25 cellular contexts compared by ENCODE assay signal in genomic region chrX:102185967-102186720, GRCh38. TPM values are rescaled to one million over a fixed set of nuclear protein-coding genes. Genes with fewer than 3 reads are reported as not detected.
DNase-seq lines count a peak whose midpoint lies in the region; ATAC-seq, FAIRE-seq and TF ChIP-seq lines count a peak whose summit lies in the region.
"Had no signal": no experiment of that assay in that cellular context is flagged by ENCODE, and none has a peak within 500 bp of the region (broad histone marks: within the 10 kb centered on the region; RNA-seq: fewer than 3 reads in every experiment).

No MANE protein-coding gene starts in this region.

- no peak overlapping the region for H4K8ac ChIP-seq in H1 (ENCODE audit: extremely low read depth, insufficient read depth, low read length)

- no peak for FAIRE-seq in HepG2 (lab: Jason Lieb, UNC)
- FAIRE-seq in H1 (lab: Jason Lieb, UNC), result no peak
- FAIRE-seq: A204.1, GM12891, GM18507 had no signal

- intact Hi-C loops in HepG2 (cut with micrococcal nuclease; ENCODE audit: unreplicated experiment) (no loop called here), right lobe of liver (cut with DNase I) (no loop called here), sigmoid colon (cut with DNase I) (no loop called here)

- POLR2A ChIA-PET in HepG2 (lab: Yijun Ruan, JAX), result no interaction called here
- POLR2A ChIA-PET in H1 (lab: Charles Lee; ENCODE audit: partially characterized antibody), result no interaction called here

- TF ChIP-seq CTCF in HepG2 (CRISPR knock-in tag; IDR thresholded peaks at IDR 0.05) (no peak), right lobe of liver (IDR thresholded peaks at IDR 0.05) (no peak), H1 (IDR thresholded peaks at IDR 0.05; ENCODE audit: control extremely low read depth in 1 of 3, insufficient read depth in 1 of 3, low read depth in 1 of 3, low read length in 3 of 3) (no peak), sigmoid colon (IDR thresholded peaks at IDR 0.05) (no peak)

- no peak overlapping the region for H2BK120ac ChIP-seq in H1 (replicated peaks; ENCODE audit: low read depth, low read length)

- DNase-seq in HepG2 (ENCODE audit: low spot score) (no peak), right lobe of liver (no peak), H1 (ENCODE audit: low read depth in 1 of 2, low spot score in 2 of 2) (no peak), sigmoid colon (no peak)
- DNase-seq: ACHN; AML-193; BE2C; Calu3; CD4-positive, alpha-beta T cell; COR-L47; DMS53; DMS79 treated with DMSO at 0.1 percent for 48 hours; GF-D8; GOT3; H7; HCEC 1CT had no signal

- no peaks in the 10 kb centered on the region for H3K23me2 ChIP-seq in H1 (ENCODE audit: low read depth, low read length)

- no peaks in the 10 kb centered on the region for H4K20me1 ChIP-seq in HepG2 (ENCODE audit: insufficient read depth, low read length)
- H4K20me1 ChIP-seq in H1 (replicated peaks in 1 of 2; ENCODE audit: control insufficient read depth in 1 of 2, insufficient read depth in 2 of 2, low read length in 2 of 2), result no peaks in the 10 kb centered on the region
- H4K20me1 ChIP-seq: BLaER1 treated with 17β-estradiol and CSF1 and Interleukin-3, amounts not matched to agents 10 nM and 100 nM had no signal

- H3K79me2 ChIP-seq in HepG2 (ENCODE audit: insufficient read depth, low read length) (no peaks in the 10 kb centered on the region), H1 (ENCODE audit: control insufficient read depth in 1 of 2, insufficient read depth in 2 of 2, low read length in 2 of 2) (no peaks in the 10 kb centered on the region)

- no peak overlapping the region for H3K4ac ChIP-seq in H1 (replicated peaks; ENCODE audit: insufficient read length, low read depth, low read length)

- TF ChIP-seq RAD21 in HepG2 (CRISPR knock-in tag; IDR thresholded peaks at IDR 0.05) (no peak), H1 (IDR thresholded peaks at IDR 0.05 in 1 of 2, conservative IDR thresholded peaks at IDR 0.05 in 1 of 2; ENCODE audit: low read depth in 2 of 2, low read length in 2 of 2) (no peak)

- in situ Hi-C loops in HepG2 (cut with HindIII; ENCODE audit: extremely low pct_ligation_motif_present, low pct_unique_long_range_greater_than_20kb), result no loop called here

- no peak overlapping the region for H2BK20ac ChIP-seq in H1 (ENCODE audit: low read length)

- H3K4me3 ChIP-seq in HepG2 (replicated peaks in 1 of 3; ENCODE audit: insufficient read depth in 1 of 3, low read depth in 2 of 3, low read length in 3 of 3), result no peak overlapping the region
- no peak overlapping the region for H3K4me3 ChIP-seq in right lobe of liver
- no peak overlapping the region for H3K4me3 ChIP-seq in H1 (ENCODE audit: extremely low read depth in 1 of 4, insufficient read depth in 2 of 4, low read depth in 3 of 4, low read length in 4 of 4)
- no peak overlapping the region for H3K4me3 ChIP-seq in sigmoid colon
- H3K4me3 ChIP-seq: BLaER1 treated with 17β-estradiol and CSF1 and Interleukin-3, amounts not matched to agents 10 nM and 100 nM had no signal

- CTCF ChIA-PET in HepG2 (lab: Yijun Ruan, JAX; ENCODE audit: low intra/inter-chr PET ratio, low total read pairs) (no interaction called here), H1 (lab: Charles Lee; ENCODE audit: partially characterized antibody) (no interaction called here)

- ATAC-seq in HepG2, result no peak
- no peak for ATAC-seq in right lobe of liver
- no peak for ATAC-seq in GM19463 (IDR thresholded peaks at IDR 0.05; ENCODE audit: unreplicated experiment)

- TF ChIP-seq EP300 in HepG2 (IDR thresholded peaks at IDR 0.05; ENCODE audit: low read depth in 2 of 2, low read length in 2 of 2), result no peak
- no peak for TF ChIP-seq EP300 in HepG2 (CRISPR knock-in tag; IDR thresholded peaks at IDR 0.05; ENCODE audit: borderline replicate concordance)
- no peak for TF ChIP-seq EP300 in H1 (IDR thresholded peaks at IDR 0.05; ENCODE audit: borderline replicate concordance in 1 of 2, low read depth in 2 of 2, low read length in 2 of 2)
- TF ChIP-seq EP300 in sigmoid colon (IDR thresholded peaks at IDR 0.05), result no peak

- no peak overlapping the region for H3K56ac ChIP-seq in H1 (replicated peaks; ENCODE audit: insufficient read length, low read depth, low read length)

- H4K5ac ChIP-seq in H1 (ENCODE audit: insufficient read length, low read depth, low read length), result no peak overlapping the region

- no peak overlapping the region for H2AFZ ChIP-seq in HepG2 (ENCODE audit: low read length)
- H2AFZ ChIP-seq in H1 (ENCODE audit: low read length), result no peak overlapping the region

- H2BK15ac ChIP-seq in H1 (ENCODE audit: low read length), result no peak overlapping the region

- H3K27me3 ChIP-seq in HepG2 (ENCODE audit: control insufficient read depth in 1 of 2, insufficient read depth in 2 of 2, low read length in 2 of 2) (no peaks in the 10 kb centered on the region), right lobe of liver (no peaks in the 10 kb centered on the region), H1 (replicated peaks in 1 of 4; ENCODE audit: control insufficient read depth in 3 of 4, extremely low read depth in 1 of 4, insufficient read depth in 3 of 4, low read length in 3 of 4) (no peaks in the 10 kb centered on the region), sigmoid colon (no peaks in the 10 kb centered on the region)
- H3K27me3 ChIP-seq: BE2C; BLaER1 treated with 17β-estradiol and CSF1 and Interleukin-3, amounts not matched to agents 10 nM and 100 nM had no signal

- TF ChIP-seq POLR2A in HepG2 (IDR thresholded peaks at IDR 0.05; ENCODE audit: insufficient read depth in 1 of 2, low read depth in 2 of 2, low read length in 2 of 2) (no peak), right lobe of liver (IDR thresholded peaks at IDR 0.05) (no peak), H1 (IDR thresholded peaks at IDR 0.05; ENCODE audit: control extremely low read depth in 1 of 2, low read depth in 2 of 2, low read length in 2 of 2) (no peak), sigmoid colon (IDR thresholded peaks at IDR 0.05) (no peak)

- no peak overlapping the region for H2AK5ac ChIP-seq in H1 (ENCODE audit: low read depth, low read length)

- no peak overlapping the region for H3K23ac ChIP-seq in H1 (ENCODE audit: insufficient read length)

- H4K91ac ChIP-seq in H1 (replicated peaks; ENCODE audit: insufficient read length, low read length), result no peak overlapping the region

- no peak overlapping the region for H3K4me2 ChIP-seq in HepG2 (ENCODE audit: low read depth, low read length)
- H3K4me2 ChIP-seq in H1 (ENCODE audit: insufficient read depth in 1 of 2, low read depth in 2 of 2, low read length in 2 of 2), result no peak overlapping the region
- H3K4me2 ChIP-seq: BLaER1 treated with 17β-estradiol and CSF1 and Interleukin-3, amounts not matched to agents 10 nM and 100 nM had no signal

- H3K9me3 ChIP-seq in HepG2 (ENCODE audit: low read length) (no peaks in the 10 kb centered on the region), right lobe of liver (no peaks in the 10 kb centered on the region), H1 (ENCODE audit: insufficient read depth in 2 of 2, low read depth in 1 of 2, low read length in 1 of 2) (peaks cover 10 to 25% of the 10 kb centered on the region in 2 experiments; a peak in 3 of 4 replicates), sigmoid colon (no peaks in the 10 kb centered on the region)
- H3K9me3 ChIP-seq: BE2C had no signal

- H3K79me1 ChIP-seq in H1 (ENCODE audit: low read depth, low read length), result no peaks in the 10 kb centered on the region

- H3K9ac ChIP-seq in HepG2 (ENCODE audit: insufficient read depth, low read depth, low read length) (no peak overlapping the region), H1 (replicated peaks in 1 of 4; ENCODE audit: extremely low read depth in 1 of 4, low read depth in 3 of 4, low read length in 3 of 4) (no peak overlapping the region)
- H3K9ac ChIP-seq: BLaER1 treated with 17β-estradiol and CSF1 and Interleukin-3, amounts not matched to agents 10 nM and 100 nM had no signal

- no peak overlapping the region for H2BK12ac ChIP-seq in H1 (ENCODE audit: low read depth, low read length)

- H3K36me3 ChIP-seq in HepG2 (replicated peaks in 1 of 2; ENCODE audit: control insufficient read depth in 1 of 2, insufficient read depth in 2 of 2, low read length in 2 of 2) (no peaks in the 10 kb centered on the region), right lobe of liver (no peaks in the 10 kb centered on the region), H1 (ENCODE audit: control insufficient read depth in 2 of 4, insufficient read depth in 4 of 4, low read length in 3 of 4) (no peaks in the 10 kb centered on the region), sigmoid colon (no peaks in the 10 kb centered on the region)
- H3K36me3 ChIP-seq: BE2C; BLaER1 treated with 17β-estradiol and CSF1 and Interleukin-3, amounts not matched to agents 10 nM and 100 nM had no signal

- no peak overlapping the region for H3K14ac ChIP-seq in H1 (ENCODE audit: insufficient read length)

- 13% methylated on average over 7 of the region's 7 CpGs for WGBS in HepG2 (ENCODE audit: low lambda C conversion rate)
- WGBS in right lobe of liver (ENCODE audit: insufficient coverage, low coverage, low lambda C conversion rate, missing lambda C conversion rate), result 63% methylated on average over 7 of the region's 7 CpGs
- 78% methylated on average over 5 of the region's 7 CpGs; no CpG with 5 or more reads in 1 of the 2 experiments for WGBS in H1 (ENCODE audit: extremely low coverage in 1 of 2, insufficient coverage in 1 of 2, insufficient read length in 1 of 2, insufficient replicate concordance in 2 of 2, low coverage in 1 of 2, low lambda C conversion rate in 2 of 2, missing lambda C conversion rate in 1 of 2), 2 experiments
- WGBS in sigmoid colon, 2 donors, result 77 to 86% methylated on average over 7 of the region's 7 CpGs

- H2BK5ac ChIP-seq in H1 (ENCODE audit: low read depth, low read length), result no peak overlapping the region

- no TSS peak for BruUV-seq in HepG2 (replicated peaks; lab: Mats Ljungman, UMichigan)

- H3K18ac ChIP-seq in H1 (ENCODE audit: extremely low read depth, low read length), result no peak overlapping the region

- H3K4me1 ChIP-seq in HepG2 (ENCODE audit: insufficient read depth, low read length), result no peaks in the 10 kb centered on the region
- no peaks in the 10 kb centered on the region for H3K4me1 ChIP-seq in right lobe of liver
- H3K4me1 ChIP-seq in H1 (replicated peaks in 1 of 4; ENCODE audit: control insufficient read depth in 3 of 4, insufficient read depth in 4 of 4, low read length in 3 of 4), result no peaks in the 10 kb centered on the region
- H3K4me1 ChIP-seq in sigmoid colon, result no peaks in the 10 kb centered on the region
- H3K4me1 ChIP-seq: BE2C; BLaER1 treated with 17β-estradiol and CSF1 and Interleukin-3, amounts not matched to agents 10 nM and 100 nM had no signal

- H3K27ac ChIP-seq in HepG2 (ENCODE audit: extremely low read length, insufficient read depth, low read length) (no peak overlapping the region), right lobe of liver (no peak overlapping the region), H1 (ENCODE audit: low read depth, low read length) (no peak overlapping the region), sigmoid colon (no peak overlapping the region)
- H3K27ac ChIP-seq: 22Rv1; BLaER1 treated with 17β-estradiol and CSF1 and Interleukin-3, amounts not matched to agents 10 nM and 100 nM had no signal

RNA-seq across cellular contexts. Expression of gene TCP11X1, which starts 29.0 kb away (rescaled TPM):
- not detected in 2 replicates for total RNA-seq in HepG2 (2016; rRNA removed; fragmentation: Illumina TruSeq; extraction: Trizol)
- not detected in 2 replicates for total RNA-seq in HepG2 (2016; cell fraction: cytosol; rRNA removed; fragmentation: Illumina TruSeq; extraction: Trizol; ENCODE audit: low read depth)
- not detected in 2 replicates for total RNA-seq in HepG2 (2016; cell fraction: insoluble cytoplasmic fraction; rRNA removed; fragmentation: Illumina TruSeq; extraction: Trizol)
- not detected in 2 replicates for total RNA-seq in HepG2 (2016; cell fraction: membrane; rRNA removed; fragmentation: Illumina TruSeq; extraction: Trizol)
- not detected in 2 replicates for total RNA-seq in HepG2 (2016; cell fraction: nucleus; rRNA removed; fragmentation: Illumina TruSeq; extraction: Trizol)
- polyA plus RNA-seq in HepG2 (2011; rRNA removed), result not detected in 2 replicates
- polyA plus RNA-seq in HepG2 (2011; cell fraction: cytosol; rRNA removed), result not detected in 2 replicates
- not detected in 2 replicates for polyA plus RNA-seq in HepG2 (2011; cell fraction: nucleus; rRNA removed)
- not detected in 2 replicates for polyA plus RNA-seq in HepG2 (2012)
- not detected in 2 replicates for polyA plus RNA-seq in HepG2 (2016; cell fraction: cytosol; fragmentation: Illumina TruSeq; extraction: Trizol; ENCODE audit: low read depth)
- polyA plus RNA-seq in HepG2 (2016; cell fraction: insoluble cytoplasmic fraction; fragmentation: Illumina TruSeq; extraction: Trizol; ENCODE audit: low read depth), result not detected in 2 replicates
- polyA plus RNA-seq in HepG2 (2016; cell fraction: membrane; fragmentation: Illumina TruSeq; extraction: Trizol; ENCODE audit: low read depth), result not detected in 2 replicates
- polyA plus RNA-seq in HepG2 (2016; cell fraction: nucleus; fragmentation: Illumina TruSeq; extraction: Trizol; ENCODE audit: insufficient read depth, low read depth), result not detected in 2 replicates
- polyA minus RNA-seq in HepG2 (2011; rRNA and poly(A)+ RNA removed; ENCODE audit: low replicate concordance), result not detected in 2 replicates
- polyA minus RNA-seq in HepG2 (2011; cell fraction: cytosol; rRNA and poly(A)+ RNA removed), result not detected in 2 replicates
- polyA minus RNA-seq in HepG2 (2011; cell fraction: nucleus; rRNA and poly(A)+ RNA removed), result not detected in 2 replicates
- total RNA-seq in right lobe of liver, result not detected
- not detected in 2 replicates for total RNA-seq in H1 (2021; fragmentation: NEBNext Ultra II Directional; extraction: Animal tissue kit (Norgen Biotek cat#: 25700))
- polyA plus RNA-seq in H1 (2011; rRNA removed), result not detected in 2 replicates
- not detected for polyA plus RNA-seq in H1 (2011; cell fraction: cytosol; rRNA removed)
- polyA plus RNA-seq in H1 (2011; cell fraction: nucleus; rRNA removed), result not detected
- polyA plus RNA-seq in H1 (2012, experiment 1 of 2), result not detected in 4 replicates
- not detected for polyA plus RNA-seq in H1 (2012, experiment 2 of 2)
- 0.02 TPM for polyA plus RNA-seq in H1 (2013, experiment 1 of 2)
- polyA plus RNA-seq in H1 (2013, experiment 2 of 2), result not detected
- polyA minus RNA-seq in H1 (2011; rRNA and poly(A)+ RNA removed), result not detected in 2 replicates
- polyA minus RNA-seq in H1 (2011; cell fraction: cytosol; rRNA and poly(A)+ RNA removed), result not detected
- not detected for polyA minus RNA-seq in H1 (2011; cell fraction: nucleus; rRNA and poly(A)+ RNA removed)
- not detected for total RNA-seq in sigmoid colon
- not detected for polyA plus RNA-seq in sigmoid colon
- total RNA-seq: Calu3; CD4-positive, alpha-beta T cell; Daoy; G401 had no signal
- polyA plus RNA-seq: CD14-positive monocyte had no signal

RNA-seq across cellular contexts. Expression of gene BEX5, which starts 30.4 kb away (rescaled TPM):
- total RNA-seq in HepG2 (2016; rRNA removed; fragmentation: Illumina TruSeq; extraction: Trizol), result not detected in 2 replicates
- total RNA-seq in HepG2 (2016; cell fraction: cytosol; rRNA removed; fragmentation: Illumina TruSeq; extraction: Trizol; ENCODE audit: low read depth), result not detected in 2 replicates
- not detected in 2 replicates for total RNA-seq in HepG2 (2016; cell fraction: insoluble cytoplasmic fraction; rRNA removed; fragmentation: Illumina TruSeq; extraction: Trizol)
- total RNA-seq in HepG2 (2016; cell fraction: membrane; rRNA removed; fragmentation: Illumina TruSeq; extraction: Trizol), result not detected in 2 replicates
- total RNA-seq in HepG2 (2016; cell fraction: nucleus; rRNA removed; fragmentation: Illumina TruSeq; extraction: Trizol), result not detected in 2 replicates
- not detected in 2 replicates for polyA plus RNA-seq in HepG2 (2011; rRNA removed)
- not detected in 2 replicates for polyA plus RNA-seq in HepG2 (2011; cell fraction: cytosol; rRNA removed)
- polyA plus RNA-seq in HepG2 (2011; cell fraction: nucleus; rRNA removed), result not detected in 2 replicates
- polyA plus RNA-seq in HepG2 (2012), result not detected in 2 replicates
- not detected in 2 replicates for polyA plus RNA-seq in HepG2 (2016; cell fraction: cytosol; fragmentation: Illumina TruSeq; extraction: Trizol; ENCODE audit: low read depth)
- polyA plus RNA-seq in HepG2 (2016; cell fraction: insoluble cytoplasmic fraction; fragmentation: Illumina TruSeq; extraction: Trizol; ENCODE audit: low read depth), result not detected in 2 replicates
- not detected in 2 replicates for polyA plus RNA-seq in HepG2 (2016; cell fraction: membrane; fragmentation: Illumina TruSeq; extraction: Trizol; ENCODE audit: low read depth)
- polyA plus RNA-seq in HepG2 (2016; cell fraction: nucleus; fragmentation: Illumina TruSeq; extraction: Trizol; ENCODE audit: insufficient read depth, low read depth), result not detected in 2 replicates
- not detected in 2 replicates for polyA minus RNA-seq in HepG2 (2011; rRNA and poly(A)+ RNA removed; ENCODE audit: low replicate concordance)
- polyA minus RNA-seq in HepG2 (2011; cell fraction: cytosol; rRNA and poly(A)+ RNA removed), result not detected in 2 replicates
- not detected in 2 replicates for polyA minus RNA-seq in HepG2 (2011; cell fraction: nucleus; rRNA and poly(A)+ RNA removed)
- total RNA-seq in right lobe of liver, result 1 to 10 TPM in 3 of 6 experiments, under 1 TPM in 2, not detected in 1; 0.81 to 2.4 (median 1.1) TPM
- total RNA-seq in H1 (2021; fragmentation: NEBNext Ultra II Directional; extraction: Animal tissue kit (Norgen Biotek cat#: 25700)), result 9.9 and 12.0 TPM in 2 replicates
- polyA plus RNA-seq in H1 (2011; rRNA removed), result 0.15 TPM in 1 of 2 replicates, not detected in the other
- polyA plus RNA-seq in H1 (2011; cell fraction: cytosol; rRNA removed), result 0.26 TPM
- polyA plus RNA-seq in H1 (2011; cell fraction: nucleus; rRNA removed), result not detected
- 0.31 TPM in 1 of 4 replicates, not detected in the others for polyA plus RNA-seq in H1 (2012, experiment 1 of 2)
- polyA plus RNA-seq in H1 (2012, experiment 2 of 2), result not detected
- 21.8 TPM for polyA plus RNA-seq in H1 (2013, experiment 1 of 2)
- 20.6 TPM for polyA plus RNA-seq in H1 (2013, experiment 2 of 2)
- not detected in 2 replicates for polyA minus RNA-seq in H1 (2011; rRNA and poly(A)+ RNA removed)
- polyA minus RNA-seq in H1 (2011; cell fraction: cytosol; rRNA and poly(A)+ RNA removed), result not detected
- polyA minus RNA-seq in H1 (2011; cell fraction: nucleus; rRNA and poly(A)+ RNA removed), result not detected
- 1 to 10 TPM; 1.4 to 4.6 (median 2.2) TPM for total RNA-seq in sigmoid colon
- polyA plus RNA-seq in sigmoid colon, result 10 to 100 TPM in 1 of 3 donors, 1 to 10 TPM in 2; 1.6 to 10.2 (median 3.3) TPM
- total RNA-seq: G401 had no signal
- polyA plus RNA-seq: CD14-positive monocyte had no signal

RNA-seq across cellular contexts. Expression of gene TCEAL6, which starts 43.9 kb away (rescaled TPM):
- total RNA-seq in HepG2 (2016; rRNA removed; fragmentation: Illumina TruSeq; extraction: Trizol) (not detected in 2 replicates), right lobe of liver (not detected), sigmoid colon (1 to 10 TPM in 2 of 4 donors, not detected in 2; 1.8 to 2.0 TPM)
- not detected in 2 replicates for total RNA-seq in HepG2 (2016; cell fraction: cytosol; rRNA removed; fragmentation: Illumina TruSeq; extraction: Trizol; ENCODE audit: low read depth)
- not detected in 2 replicates for total RNA-seq in HepG2 (2016; cell fraction: insoluble cytoplasmic fraction; rRNA removed; fragmentation: Illumina TruSeq; extraction: Trizol)
- not detected in 2 replicates for total RNA-seq in HepG2 (2016; cell fraction: membrane; rRNA removed; fragmentation: Illumina TruSeq; extraction: Trizol)
- total RNA-seq in HepG2 (2016; cell fraction: nucleus; rRNA removed; fragmentation: Illumina TruSeq; extraction: Trizol), result not detected in 2 replicates
- polyA plus RNA-seq in HepG2 (2011; rRNA removed) (not detected in 2 replicates), H1 (2011; rRNA removed) (not detected in 2 replicates), sigmoid colon (under 1 TPM in 1 of 3 donors, not detected in 2; 0.63 TPM)
- polyA plus RNA-seq in HepG2 (2011; cell fraction: cytosol; rRNA removed), result not detected in 2 replicates
- polyA plus RNA-seq in HepG2 (2011; cell fraction: nucleus; rRNA removed), result not detected in 2 replicates
- polyA plus RNA-seq in HepG2 (2012), result not detected in 2 replicates
- not detected in 2 replicates for polyA plus RNA-seq in HepG2 (2016; cell fraction: cytosol; fragmentation: Illumina TruSeq; extraction: Trizol; ENCODE audit: low read depth)
- polyA plus RNA-seq in HepG2 (2016; cell fraction: insoluble cytoplasmic fraction; fragmentation: Illumina TruSeq; extraction: Trizol; ENCODE audit: low read depth), result not detected in 2 replicates
- not detected in 2 replicates for polyA plus RNA-seq in HepG2 (2016; cell fraction: membrane; fragmentation: Illumina TruSeq; extraction: Trizol; ENCODE audit: low read depth)
- not detected in 2 replicates for polyA plus RNA-seq in HepG2 (2016; cell fraction: nucleus; fragmentation: Illumina TruSeq; extraction: Trizol; ENCODE audit: insufficient read depth, low read depth)
- not detected in 2 replicates for polyA minus RNA-seq in HepG2 (2011; rRNA and poly(A)+ RNA removed; ENCODE audit: low replicate concordance)
- not detected in 2 replicates for polyA minus RNA-seq in HepG2 (2011; cell fraction: cytosol; rRNA and poly(A)+ RNA removed)
- polyA minus RNA-seq in HepG2 (2011; cell fraction: nucleus; rRNA and poly(A)+ RNA removed), result not detected in 2 replicates
- not detected in 2 replicates for total RNA-seq in H1 (2021; fragmentation: NEBNext Ultra II Directional; extraction: Animal tissue kit (Norgen Biotek cat#: 25700))
- not detected for polyA plus RNA-seq in H1 (2011; cell fraction: cytosol; rRNA removed)
- not detected for polyA plus RNA-seq in H1 (2011; cell fraction: nucleus; rRNA removed)
- polyA plus RNA-seq in H1 (2012, experiment 1 of 2), result not detected in 4 replicates
- not detected for polyA plus RNA-seq in H1 (2012, experiment 2 of 2)
- polyA plus RNA-seq in H1 (2013, experiment 1 of 2), result 0.20 TPM
- 0.42 TPM for polyA plus RNA-seq in H1 (2013, experiment 2 of 2)
- not detected in 2 replicates for polyA minus RNA-seq in H1 (2011; rRNA and poly(A)+ RNA removed)
- polyA minus RNA-seq in H1 (2011; cell fraction: cytosol; rRNA and poly(A)+ RNA removed), result not detected
- not detected for polyA minus RNA-seq in H1 (2011; cell fraction: nucleus; rRNA and poly(A)+ RNA removed)
- total RNA-seq: Calu3; CD4-positive, alpha-beta T cell; Daoy; G401; H7 had no signal
- polyA plus RNA-seq: CD14-positive monocyte had no signal

Comparison
In these comparisons a context has a peak if more than half of its experiments do, and no peak if none do; other contexts are left out.
1. Of the 41 proteins assayed by ChIP-seq in both HepG2 and H1: peak only in HepG2: none; only in H1: none; in both: MAFK; in neither: 40.